Comparison of ENCODE assay signal across 14 cellular contexts in genomic region chr11:66015094-66015881, GRCh38. TPM values are rescaled to one million over a fixed set of nuclear protein-coding genes. Genes with fewer than 3 reads are reported as not detected.
DNase-seq lines count a peak whose midpoint lies in the region; ATAC-seq and TF ChIP-seq lines count a peak whose summit lies in the region.
"Had no signal": no experiment of that assay in that cellular context is flagged by ENCODE, and none has a peak within 500 bp of the region (broad histone marks: within the 10 kb centered on the region; RNA-seq: fewer than 3 reads in every experiment).

No MANE protein-coding gene starts in this region.

- TF ChIP-seq CTCF in DND-41 (IDR thresholded peaks at IDR 0.05; ENCODE audit: borderline replicate concordance, extremely low read depth, low read length, poor library complexity, severe bottlenecking), result no peak
- no peak for TF ChIP-seq CTCF in Panc1 (IDR thresholded peaks at IDR 0.05)
- no peak for TF ChIP-seq CTCF in fibroblast of lung (conservative IDR thresholded peaks at IDR 0.05 in 1 of 2, IDR thresholded peaks at IDR 0.05 in 1 of 2; ENCODE audit: low read depth in 1 of 2, low read length in 2 of 2)
- TF ChIP-seq CTCF in parathyroid adenoma (IDR thresholded peaks at IDR 0.05), result no peak

- H3K4me3 ChIP-seq in DND-41 (ENCODE audit: low read depth in 1 of 2, low read length in 2 of 2), result no peak overlapping the region
- no peak overlapping the region for H3K4me3 ChIP-seq in Panc1 (ENCODE audit: low read depth in 2 of 2, low read length in 2 of 2)
- H3K4me3 ChIP-seq in fibroblast of lung (replicated peaks in 1 of 4; ENCODE audit: control extremely low read depth in 1 of 4, insufficient read depth in 1 of 4, low read depth in 3 of 4, low read length in 4 of 4), result no peak overlapping the region
- no peak overlapping the region for H3K4me3 ChIP-seq in parathyroid adenoma (ENCODE audit: low read depth, low read length)

- POLR2A ChIA-PET in Panc1 (lab: Charles Lee), result interaction anchor here (0.5 kb wide), 2 partner anchors 135 to 146 kb away, joined by 4 to 5 read pairs; no protein-coding TSS in a partner anchor

- H3K27ac ChIP-seq in DND-41 (ENCODE audit: low read length), result no peak overlapping the region
- H3K27ac ChIP-seq in Panc1 (ENCODE audit: low read length), result peak overlapping the region; percentile 58
- H3K27ac ChIP-seq in fibroblast of lung (ENCODE audit: insufficient read depth, low read length), result no peak overlapping the region
- peak overlapping the region; percentile 92 for H3K27ac ChIP-seq in parathyroid adenoma

- intact Hi-C loops in Panc1 (cut with micrococcal nuclease; ENCODE audit: unreplicated experiment), result no loop called here

- DNase-seq in DND-41, result no peak
- DNase-seq in Panc1 (ENCODE audit: low read depth, low spot score), result no peak
- DNase-seq in fibroblast of lung (ENCODE audit: low read depth in 2 of 2), result peak; percentile 6 to 48
- no peak for DNase-seq in NCI-H1092 (lab: John Stamatoyannopoulos, UW)
- no peak for DNase-seq in retina
- DNase-seq in T-helper 2 cell, result no peak
- DNase-seq in activated T-cell treated with anti-CD3 and anti-CD28 coated beads, Interleukin-2, amount 50 U/mL, for 48 hours, result no peak
- DNase-seq: activated CD8-positive, alpha-beta memory T cell treated with anti-CD3 and anti-CD28 coated beads, Interleukin-2, amount 10 ng/mL, durations not matched to agents 7 days and 5 days; central memory CD4-positive, alpha-beta T cell; naive B cell; NCI-H748 treated with DMSO at 0.1 percent for 48 hours; stimulated activated CD4-positive, alpha-beta T cell treated with anti-CD3 and anti-CD28 coated beads, Interleukin-1b, Interleukin-23, amount 100 ng/mL, for 48 hours had no signal

- H3K79me2 ChIP-seq in DND-41 (ENCODE audit: insufficient read depth, low read length) (no peaks in the 10 kb centered on the region), fibroblast of lung (ENCODE audit: control insufficient read depth, insufficient read depth, low read length) (no peaks in the 10 kb centered on the region), parathyroid adenoma (no peaks in the 10 kb centered on the region)

- H3K27me3 ChIP-seq in DND-41 (ENCODE audit: insufficient read depth, low read length, poor library complexity) (no peaks in the 10 kb centered on the region), Panc1 (ENCODE audit: control insufficient read depth, insufficient read depth, low read length) (no peaks in the 10 kb centered on the region), fibroblast of lung (ENCODE audit: control insufficient read depth, insufficient read depth, low read length) (peaks cover 7% of the 10 kb centered on the region), parathyroid adenoma (ENCODE audit: control insufficient read depth, insufficient read depth, low read length) (no peaks in the 10 kb centered on the region)

- H3K4me1 ChIP-seq in DND-41 (ENCODE audit: insufficient read depth, low read length) (no peaks in the 10 kb centered on the region), Panc1 (ENCODE audit: control insufficient read depth, insufficient read depth, low read length) (peaks cover 19% of the 10 kb centered on the region), fibroblast of lung (ENCODE audit: control insufficient read depth, extremely low read depth, insufficient read depth, low read length) (peaks cover 3% of the 10 kb centered on the region), parathyroid adenoma (peaks cover 14% of the 10 kb centered on the region)

- in situ Hi-C loops in Panc1 (cut with HindIII; ENCODE audit: low pct_unique_long_range_greater_than_20kb, low sequenced_read_pairs), result no loop called here

- BruUV-seq in Panc1 (replicated peaks; lab: Mats Ljungman, UMichigan), result no TSS peak

- CTCF ChIA-PET in Panc1 (lab: Charles Lee), result no interaction called here

- H3K9ac ChIP-seq in DND-41 (ENCODE audit: low read depth, low read length), result no peak overlapping the region
- no peak overlapping the region for H3K9ac ChIP-seq in fibroblast of lung (ENCODE audit: insufficient read depth, low read length)
- H3K9ac ChIP-seq in parathyroid adenoma, result no peak overlapping the region

- H3K9me3 ChIP-seq in DND-41 (ENCODE audit: insufficient read depth, low read length, severe bottlenecking) (no peaks in the 10 kb centered on the region), Panc1 (ENCODE audit: control insufficient read depth, insufficient read depth, low read depth, low read length) (no peaks in the 10 kb centered on the region), fibroblast of lung (ENCODE audit: control insufficient read depth, insufficient read depth, low read depth, low read length) (no peaks in the 10 kb centered on the region), parathyroid adenoma (ENCODE audit: control insufficient read depth, low read length) (no peaks in the 10 kb centered on the region)

- no peak overlapping the region for H3K4me2 ChIP-seq in DND-41 (ENCODE audit: insufficient read depth, low read length)
- H3K4me2 ChIP-seq in fibroblast of lung (ENCODE audit: extremely low read depth, insufficient read depth, low read length), result no peak overlapping the region
- no peak overlapping the region for H3K4me2 ChIP-seq in parathyroid adenoma (ENCODE audit: low read length)

- H4K20me1 ChIP-seq in DND-41 (ENCODE audit: insufficient read depth, low read length), result peaks cover 3% of the 10 kb centered on the region; the same call in 1 of the 2 replicates
- no peaks in the 10 kb centered on the region for H4K20me1 ChIP-seq in fibroblast of lung (ENCODE audit: control insufficient read depth, extremely low read depth, insufficient read depth, low read length)

- ATAC-seq in DND-41 (ENCODE audit: insufficient read depth, low read depth), result peak; percentile 35; the same call in 1 of the 3 replicates
- ATAC-seq in Panc1, result peak; percentile 69
- ATAC-seq: activated CD8-positive, alpha-beta memory T cell treated with anti-CD3 and anti-CD28 coated beads, Interleukin-2, amount 10 ng/mL, durations not matched to agents 7 days and 5 days had no signal

- H3K36me3 ChIP-seq in DND-41 (ENCODE audit: insufficient read depth, low read length), result no peaks in the 10 kb centered on the region
- H3K36me3 ChIP-seq in Panc1 (ENCODE audit: control insufficient read depth, insufficient read depth, low read length), result no peaks in the 10 kb centered on the region
- no peaks in the 10 kb centered on the region for H3K36me3 ChIP-seq in fibroblast of lung (ENCODE audit: control insufficient read depth, insufficient read depth, low read length)
- no peaks in the 10 kb centered on the region for H3K36me3 ChIP-seq in parathyroid adenoma (ENCODE audit: control insufficient read depth, insufficient read depth, low read length)

- H2AFZ ChIP-seq in DND-41 (ENCODE audit: low read depth, low read length), result peak overlapping the region; percentile 33; the same call in 1 of the 2 replicates
- H2AFZ ChIP-seq in fibroblast of lung (ENCODE audit: low read length), result no peak overlapping the region
- H2AFZ ChIP-seq in parathyroid adenoma, result peak overlapping the region; percentile 56

RNA-seq across cellular contexts. Expression of gene CST6, which starts 3.5 kb away (rescaled TPM):
- 0.23 TPM for total RNA-seq in Panc1 (2021; ENCODE audit: unreplicated experiment)
- polyA plus RNA-seq in Panc1 (2012; ENCODE audit: insufficient read length), result not detected
- total RNA-seq in fibroblast of lung, result 1.8 and 11.1 TPM in 2 replicates
- 0.41 and 0.76 TPM in 2 replicates for polyA plus RNA-seq in fibroblast of lung
- 1.0 and 1.1 TPM in 2 replicates for polyA plus RNA-seq in fibroblast of lung (2012)
- not detected in 2 replicates for polyA minus RNA-seq in fibroblast of lung (ENCODE audit: low replicate concordance)
- total RNA-seq: activated CD8-positive, alpha-beta memory T cell treated with anti-CD3 and anti-CD28 coated beads, Interleukin-2, amount 10 ng/mL, durations not matched to agents 7 days and 5 days had no signal

RNA-seq across cellular contexts. Expression of gene CATSPER1, which starts 11.0 kb away (rescaled TPM):
- total RNA-seq in Panc1 (2021; ENCODE audit: unreplicated experiment) (0.15 TPM), fibroblast of lung (not detected in 2 replicates)
- 0.41 TPM for polyA plus RNA-seq in Panc1 (2012; ENCODE audit: insufficient read length)
- 0.28 TPM in 1 of 2 replicates, not detected in the other for polyA plus RNA-seq in fibroblast of lung
- 0.20 and 0.36 TPM in 2 replicates for polyA plus RNA-seq in fibroblast of lung (2012)
- not detected in 2 replicates for polyA minus RNA-seq in fibroblast of lung (ENCODE audit: low replicate concordance)
- total RNA-seq: T-helper 1 cell treated with Interleukin-12 subunit alpha and Interleukin-12 subunit beta and Interleukin-4 antibody, amounts not matched to agents 30 ng/mL and 1 ng/mL, for 36 hours had no signal

RNA-seq across cellular contexts. Expression of gene BANF1, which starts 13.0 kb away (rescaled TPM):
- total RNA-seq in Panc1 (2021; ENCODE audit: unreplicated experiment), result 494 TPM
- 447 TPM for polyA plus RNA-seq in Panc1 (2012; ENCODE audit: insufficient read length)
- 18.5 and 19.0 TPM in 2 replicates for total RNA-seq in fibroblast of lung
- polyA plus RNA-seq in fibroblast of lung, result 156 and 269 TPM in 2 replicates
- 159 and 248 TPM in 2 replicates for polyA plus RNA-seq in fibroblast of lung (2012)
- 93.8 and 108 TPM in 2 replicates for polyA minus RNA-seq in fibroblast of lung (ENCODE audit: low replicate concordance)

RNA-seq across cellular contexts. Expression of gene EIF1AD, which starts 13.3 kb away (rescaled TPM):
- 64.6 TPM for total RNA-seq in Panc1 (2021; ENCODE audit: unreplicated experiment)
- polyA plus RNA-seq in Panc1 (2012; ENCODE audit: insufficient read length), result 33.7 TPM
- total RNA-seq in fibroblast of lung, result 23.4 and 23.5 TPM in 2 replicates
- 26.2 and 30.0 TPM in 2 replicates for polyA plus RNA-seq in fibroblast of lung
- polyA plus RNA-seq in fibroblast of lung (2012), result 20.9 and 22.6 TPM in 2 replicates
- polyA minus RNA-seq in fibroblast of lung (ENCODE audit: low replicate concordance), result 45.5 and 64.8 TPM in 2 replicates

RNA-seq across cellular contexts. Expression of gene GAL3ST3, which starts 33.7 kb away (rescaled TPM):
- total RNA-seq in Panc1 (2021; ENCODE audit: unreplicated experiment), result not detected
- not detected for polyA plus RNA-seq in Panc1 (2012; ENCODE audit: insufficient read length)
- under 0.01 TPM in 1 of 2 replicates, not detected in the other for total RNA-seq in fibroblast of lung
- polyA plus RNA-seq in fibroblast of lung, result not detected in 2 replicates
- polyA plus RNA-seq in fibroblast of lung (2012), result not detected in 2 replicates
- polyA minus RNA-seq in fibroblast of lung (ENCODE audit: low replicate concordance), result not detected in 2 replicates
- total RNA-seq: activated CD8-positive, alpha-beta memory T cell treated with anti-CD3 and anti-CD28 coated beads, Interleukin-2, amount 10 ng/mL, durations not matched to agents 7 days and 5 days; T-helper 1 cell treated with Interleukin-12 subunit alpha and Interleukin-12 subunit beta and Interleukin-4 antibody, amounts not matched to agents 30 ng/mL and 1 ng/mL, for 36 hours had no signal

Comparison
In these comparisons a context has a peak if more than half of its experiments do, and no peak if none do; other contexts are left out.
1. DNase-seq: peak in fibroblast of lung (2 of 2); none in DND-41 (single experiment), Panc1 (single experiment), NCI-H1092 (single experiment), retina (single experiment), T-helper 2 cell (0 of 5) and activated T-cell treated with anti-CD3 and anti-CD28 coated beads, Interleukin-2, amount 50 U/mL, for 48 hours (0 of 2).
2. H3K27ac ChIP-seq: peak in Panc1 (single experiment) and parathyroid adenoma (single experiment); none in DND-41 (single experiment) and fibroblast of lung (single experiment).
3. RNA of gene BANF1, which starts 13.0 kb away (total RNA-seq): 494 TPM in Panc1 (single experiment); 18.5 to 19.0 TPM in fibroblast of lung; every median in the first group is over 10 times any median in the second.